19 cellular contexts compared by ENCODE assay signal in the genomic region with DNA sequence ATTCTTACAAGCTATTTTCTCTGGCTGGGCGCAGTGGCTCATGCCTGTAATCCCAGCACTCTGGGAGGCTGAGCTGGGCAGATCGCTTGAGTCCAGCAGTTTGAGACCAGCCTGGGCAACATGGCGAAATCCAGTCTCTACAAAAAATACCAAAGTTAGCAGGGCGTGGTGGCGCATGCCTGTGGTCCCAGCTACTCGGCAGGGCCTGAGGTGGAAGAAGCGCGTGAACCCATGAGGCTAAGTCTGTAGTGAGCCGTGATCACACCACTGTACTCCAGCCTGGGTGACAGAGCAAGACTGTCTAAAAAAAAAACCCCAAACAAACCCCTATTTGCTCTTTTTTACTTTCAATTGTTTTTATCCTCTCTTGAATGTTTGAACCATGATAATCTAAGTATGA.
"Had no signal": no experiment of that assay in that cellular context is flagged by ENCODE, and none has a peak within 500 bp of the region (broad histone marks: within the 10 kb centered on the region; RNA-seq: fewer than 3 reads in every experiment).

No MANE protein-coding gene starts in this region.

- H3K27me3 ChIP-seq: sigmoid colon had no signal

- ATAC-seq: activated CD8-positive, alpha-beta T cell treated with anti-CD3 and anti-CD28 coated beads, Interleukin-2, amount 10 ng/mL, durations not matched to agents 7 days and 5 days; left cardiac atrium; mucosa of descending colon; psoas muscle; stimulated activated naive CD8-positive, alpha-beta T cell treated with anti-CD3 and anti-CD28 coated beads, Interleukin-15, Interleukin-2, amounts not matched to agents 100 U/mL and 50 U/mL, for 24 hours had no signal

- H3K9me3 ChIP-seq: mucosa of descending colon, psoas muscle, sigmoid colon had no signal

- H3K4me3 ChIP-seq: coronary artery, mucosa of descending colon, psoas muscle, sigmoid colon had no signal

- H3K27ac Mint-ChIP-seq: activated CD8-positive, alpha-beta T cell treated with anti-CD3 and anti-CD28 coated beads, Interleukin-2, amount 10 ng/mL, durations not matched to agents 7 days and 5 days; activated T-helper 1 cell treated with anti-CD3 and anti-CD28 coated beads, Interleukin-12 subunit alpha, Interleukin-12 subunit beta, Interleukin-2, Interleukin-4 antibody, amounts not matched to agents 30 ng/mL and 10 ng/mL and 1 ng/mL, durations not matched to agents 14 hours and 24 hours and 36 hours; natural killer cell had no signal

- H3K27ac ChIP-seq: coronary artery, psoas muscle, sigmoid colon had no signal

- H3K4me3 Mint-ChIP-seq: activated CD8-positive, alpha-beta T cell treated with anti-CD3 and anti-CD28 coated beads, Interleukin-2, amount 10 ng/mL, durations not matched to agents 7 days and 5 days; activated T-helper 1 cell treated with anti-CD3 and anti-CD28 coated beads, Interleukin-12 subunit alpha, Interleukin-12 subunit beta, Interleukin-2, Interleukin-4 antibody, amounts not matched to agents 30 ng/mL and 10 ng/mL and 1 ng/mL, durations not matched to agents 14 hours and 24 hours and 36 hours; natural killer cell had no signal

- H3K9me3 Mint-ChIP-seq: natural killer cell had no signal

- DNase-seq: activated CD4-positive, alpha-beta T cell treated with anti-CD3 and anti-CD28 coated beads for 48 hours; activated CD8-positive, alpha-beta memory T cell treated with anti-CD3 and anti-CD28 coated beads, Interleukin-2, amount 50 U/mL, for 48 hours; activated CD8-positive, alpha-beta T cell treated with anti-CD3 and anti-CD28 coated beads, Interleukin-2, amount 10 ng/mL, durations not matched to agents 7 days and 5 days; activated naive CD4-positive, alpha-beta T cell treated with Interleukin-2 at 50 U/mL for 16 hours; caudate nucleus; effector memory CD4-positive, alpha-beta T cell; erythroblast; glutamatergic neuron; left cardiac atrium; mucosa of descending colon; natural killer cell; psoas muscle; sigmoid colon; stimulated activated CD4-positive, alpha-beta T cell treated with anti-CD3 and anti-CD28 coated beads, Interleukin-2, amount 100 ng/mL, for 48 hours; stimulated activated CD8-positive, alpha-beta memory T cell treated with anti-CD3 and anti-CD28 coated beads, Interleukin-4, amount 100 ng/mL, for 48 hours; stimulated activated naive CD8-positive, alpha-beta T cell treated with anti-CD3 and anti-CD28 coated beads, Interleukin-15, Interleukin-2, amounts not matched to agents 100 U/mL and 50 U/mL, for 24 hours; T-helper 1 cell had no signal
